Comparison of ENCODE assay signal across 14 cellular contexts in genomic region chr4:143417679-143418403, GRCh38.
DNase-seq lines count a peak whose midpoint lies in the region; ATAC-seq and TF ChIP-seq lines count a peak whose summit lies in the region.
"Had no signal": no experiment of that assay in that cellular context is flagged by ENCODE, and none has a peak within 500 bp of the region (broad histone marks: within the 10 kb centered on the region; RNA-seq: fewer than 3 reads in every experiment).

No MANE protein-coding gene starts in this region.

- DNase-seq in NCI-H510A (lab: John Stamatoyannopoulos, UW) (no peak), DMS153 treated with DMSO at 0.1 percent for 48 hours (lab: John Stamatoyannopoulos, UW; ENCODE audit: unreplicated experiment) (no peak), HAP-1 (ENCODE audit: low spot score in 2 of 2) (no peak), aorta (no peak)
- DNase-seq: activated CD4-positive, alpha-beta T cell treated with anti-CD3 and anti-CD28 coated beads, Interleukin-2, amount 50 U/mL, for 1 hour; anterior cingulate cortex; NCI-H2107; nucleus accumbens; upper lobe of right lung had no signal

- peak overlapping the region; percentile 90 for H3K27ac ChIP-seq in DOHH2 (ENCODE audit: low read depth, low read length)
- H3K27ac ChIP-seq in aorta (ENCODE audit: low read depth in 1 of 2, low read length in 2 of 2): no peak overlapping the region
- H3K27ac ChIP-seq: upper lobe of right lung had no signal

- in situ Hi-C loops in HAP-1 (cut with MboI; ENCODE audit: low sequenced_read_pairs): no loop called here

- intact Hi-C loops in aorta (cut with DNase I): no loop called here

- no peaks in the 10 kb centered on the region for H3K27me3 ChIP-seq in DOHH2 (ENCODE audit: control insufficient read depth, low read length)
- H3K27me3 ChIP-seq in HAP-1 (ENCODE audit: low read depth): no peaks in the 10 kb centered on the region
- H3K27me3 ChIP-seq in aorta (ENCODE audit: control insufficient read depth in 1 of 2, insufficient read depth in 2 of 2, low read length in 1 of 2): no peaks in the 10 kb centered on the region
- H3K27me3 ChIP-seq: upper lobe of right lung had no signal

- H3F3A ChIP-seq in DOHH2 (ENCODE audit: control insufficient read depth, insufficient read depth): peaks cover 7% of the 10 kb centered on the region; the same call in 1 of the 2 replicates

- peak overlapping the region; percentile 67 for H3K4me3 ChIP-seq in DOHH2 (ENCODE audit: low read length)
- no peak overlapping the region for H3K4me3 ChIP-seq in HAP-1
- H3K4me3 ChIP-seq in aorta (ENCODE audit: low read length in 2 of 2): no peak overlapping the region
- H3K4me3 ChIP-seq: upper lobe of right lung had no signal

- H3K9me2 ChIP-seq in DOHH2 (replicated peaks; ENCODE audit: control insufficient read depth, low read length): no peaks in the 10 kb centered on the region

- peaks cover 52% of the 10 kb centered on the region for H3K79me2 ChIP-seq in DOHH2 (ENCODE audit: control insufficient read depth, low read length)

- no peaks in the 10 kb centered on the region for H4K20me1 ChIP-seq in DOHH2 (ENCODE audit: control insufficient read depth, insufficient read depth, low read depth, low read length)

- TF ChIP-seq CTCF in DOHH2 (IDR thresholded peaks at IDR 0.05; ENCODE audit: low read depth, low read length, poor library complexity, severe bottlenecking): no peak

- ATAC-seq in GM19351 (IDR thresholded peaks at IDR 0.05; ENCODE audit: unreplicated experiment) (peak; percentile 76), HG02798 (IDR thresholded peaks at IDR 0.05; ENCODE audit: poor library complexity, unreplicated experiment) (peak; percentile 87), HG03521 (IDR thresholded peaks at IDR 0.05; ENCODE audit: unreplicated experiment) (peak; percentile 71), aorta (ENCODE audit: low FRiP score) (no peak)
- ATAC-seq: Right ventricle myocardium inferior, upper lobe of right lung had no signal

- no peaks in the 10 kb centered on the region for H3K9me3 ChIP-seq in DOHH2 (ENCODE audit: control insufficient read depth, insufficient read depth, low read length)
- no peaks in the 10 kb centered on the region for H3K9me3 ChIP-seq in HAP-1
- no peaks in the 10 kb centered on the region for H3K9me3 ChIP-seq in aorta (ENCODE audit: control insufficient read depth, low read length)
- H3K9me3 ChIP-seq: upper lobe of right lung had no signal

- 88 to 91% methylated on average over 12 of the region's 12 CpGs for WGBS in aorta, 2 donors

- peak overlapping the region; percentile 87 for H3K4me2 ChIP-seq in DOHH2 (ENCODE audit: low read length)

- H3K36me3 ChIP-seq in DOHH2 (ENCODE audit: control insufficient read depth, low read length): peaks cover 45% of the 10 kb centered on the region
- H3K36me3 ChIP-seq in HAP-1 (replicated peaks): no peaks in the 10 kb centered on the region
- no peaks in the 10 kb centered on the region for H3K36me3 ChIP-seq in aorta (ENCODE audit: control insufficient read depth in 1 of 2, insufficient read depth in 2 of 2, low read length in 1 of 2)

- H3K4me1 ChIP-seq in DOHH2 (ENCODE audit: control insufficient read depth, low read length) (peaks cover 78% of the 10 kb centered on the region), HAP-1 (peaks cover 7% of the 10 kb centered on the region), aorta (ENCODE audit: control insufficient read depth in 1 of 2, insufficient read depth in 2 of 2, low read length in 2 of 2) (peaks cover 1 to 8% of the 10 kb centered on the region in 2 donors)
- H3K4me1 ChIP-seq: upper lobe of right lung had no signal
